In genomic region chr14:99266181-99267178, GRCh38 we compare ENCODE assay signal across 8 cellular contexts. TPM values are rescaled to one million over a fixed set of nuclear protein-coding genes. Genes with fewer than 3 reads are reported as not detected.
DNase-seq lines count a peak whose midpoint lies in the region; ATAC-seq and TF ChIP-seq lines count a peak whose summit lies in the region.

No MANE protein-coding gene starts in this region.

- peak; percentile 77 for DNase-seq in GM10266 (ENCODE audit: extremely low spot score)
- peak; percentile 58 for DNase-seq in NCI-H2196 (lab: John Stamatoyannopoulos, UW; ENCODE audit: unreplicated experiment)
- DNase-seq in activated CD4-positive, alpha-beta T cell treated with anti-CD3 and anti-CD28 coated beads for 1 hour, result peak; percentile 90
- peak; percentile 86 for DNase-seq in central memory CD8-positive, alpha-beta T cell (ENCODE audit: low spot score in 2 of 2)
- DNase-seq in left lobe of liver (ENCODE audit: low spot score), result peak; percentile 73
- peak; percentile 92 for DNase-seq in stimulated activated CD4-positive, alpha-beta T cell treated with anti-CD3 and anti-CD28 coated beads, Interleukin-4, amount 100 ng/mL, for 24 hours

- H3K4me1 Mint-ChIP-seq in central memory CD8-positive, alpha-beta T cell, result peaks cover 77% of the 10 kb centered on the region

- H3K27ac Mint-ChIP-seq in central memory CD8-positive, alpha-beta T cell (ENCODE audit: low read depth), result peak overlapping the region; percentile 100

- peak; percentile 80 for ATAC-seq in HG02678 (IDR thresholded peaks at IDR 0.05; ENCODE audit: unreplicated experiment)
- peak; percentile 25 for ATAC-seq in central memory CD8-positive, alpha-beta T cell (replicated peaks; ENCODE audit: extremely low read depth, poor library complexity, severe bottlenecking)
- peak; percentile 98 for ATAC-seq in left lobe of liver
- ATAC-seq in HG03378 (IDR thresholded peaks at IDR 0.05; ENCODE audit: unreplicated experiment), result no peak

- H3K9me3 Mint-ChIP-seq in central memory CD8-positive, alpha-beta T cell, result no peaks in the 10 kb centered on the region

- H3K27me3 Mint-ChIP-seq in central memory CD8-positive, alpha-beta T cell, result no peaks in the 10 kb centered on the region

- peaks cover 65% of the 10 kb centered on the region for H3K36me3 Mint-ChIP-seq in central memory CD8-positive, alpha-beta T cell (ENCODE audit: insufficient read depth)

- TF ChIP-seq CTCF in GM10266 (IDR thresholded peaks at IDR 0.05; ENCODE audit: control insufficient read depth, insufficient read depth, low read depth, missing control alignments), result peak; percentile 98

- peak overlapping the region; percentile 99 for H3K4me3 Mint-ChIP-seq in central memory CD8-positive, alpha-beta T cell

RNA-seq across cellular contexts. Expression of gene BCL11B, which starts 5.5 kb away (rescaled TPM):
- 0.43 TPM for total RNA-seq in left lobe of liver
